In genomic region chr21:46285206-46285661, GRCh38 we compare ENCODE assay signal across 8 cellular contexts. TPM values are rescaled to one million over a fixed set of nuclear protein-coding genes. Genes with fewer than 3 reads are reported as not detected.
DNase-seq lines count a peak whose midpoint lies in the region; ATAC-seq and TF ChIP-seq lines count a peak whose summit lies in the region.

Gene MCM3AP (minus strand): TSS chr21:46285611. CDS start chr21:46285286, 325 bp downstream.

- TF ChIP-seq POLR2A in esophagus muscularis mucosa (IDR thresholded peaks at IDR 0.05; ENCODE audit: low read depth) = no peak

- peak within 1 kb of the TSS; percentile 84 for H3K27ac Mint-ChIP-seq in neural progenitor cell

- peaks cover 88% of the 10 kb centered on the region for H3K79me2 ChIP-seq in neural progenitor cell (ENCODE audit: low read depth)

- peaks cover 3% of the 10 kb centered on the region for H3K27me3 Mint-ChIP-seq in neural progenitor cell (ENCODE audit: insufficient read depth, low read depth)

- peak within 1 kb of the TSS; percentile 77 for H3K9ac ChIP-seq in neural progenitor cell

- peaks cover 30% of the 10 kb centered on the region for H3F3A ChIP-seq in neural progenitor cell (ENCODE audit: low read depth)

- H3K4me3 Mint-ChIP-seq in neural progenitor cell = peak within 1 kb of the TSS; percentile 94

- peak within 1 kb of the TSS; percentile 95 for H3K4me2 ChIP-seq in neural progenitor cell

- peak within 1 kb of the TSS; percentile 86 for H3K27ac ChIP-seq in SJSA1
- peak within 1 kb of the TSS; percentile 90 to 99 (median 98) for H3K27ac ChIP-seq in esophagus muscularis mucosa (replicated peaks in 1 of 4)
- H3K27ac ChIP-seq in neural progenitor cell = peak within 1 kb of the TSS; percentile 95

- H3K36me3 Mint-ChIP-seq in neural progenitor cell = peaks cover 27% of the 10 kb centered on the region

- H3K4me3 ChIP-seq in SJSA1 = peak within 1 kb of the TSS; percentile 98
- peak within 1 kb of the TSS; percentile 82 to 99 (median 95) for H3K4me3 ChIP-seq in esophagus muscularis mucosa
- H3K4me3 ChIP-seq in neural progenitor cell = peak within 1 kb of the TSS; percentile 93

- no peaks in the 10 kb centered on the region for H3K9me3 ChIP-seq in SJSA1 (replicated peaks)
- H3K9me3 ChIP-seq in esophagus muscularis mucosa = no peaks in the 10 kb centered on the region
- H3K9me3 ChIP-seq in neural progenitor cell (ENCODE audit: low read depth) = no peaks in the 10 kb centered on the region

- TF ChIP-seq EP300 in esophagus muscularis mucosa (IDR thresholded peaks at IDR 0.05) = no peak

- 33% methylated on average over 6 of the region's 6 CpGs for WGBS in esophagus muscularis mucosa

- peak within 1 kb of the TSS; percentile 92 for H2AFZ ChIP-seq in neural progenitor cell (replicated peaks)

- no peak for DNase-seq in Caki2 (ENCODE audit: low read depth)
- DNase-seq in SJSA1 (ENCODE audit: low read depth in 1 of 2, low spot score in 2 of 2) = no peak
- no peak for DNase-seq in esophagus muscularis mucosa (ENCODE audit: extremely low spot score)
- no peak for DNase-seq in neural progenitor cell (ENCODE audit: low spot score)
- no peak for DNase-seq in NCI-H1436 treated with DMSO at 0.1 percent for 48 hours (lab: John Stamatoyannopoulos, UW)
- DNase-seq in islet precursor cell = no peak
- DNase-seq in OCI-M1 (lab: John Stamatoyannopoulos, UW) = no peak

- ATAC-seq in HG03460 (IDR thresholded peaks at IDR 0.05; ENCODE audit: unreplicated experiment) = no peak

- H3K36me3 ChIP-seq in SJSA1 = peaks cover 61% of the 10 kb centered on the region
- H3K36me3 ChIP-seq in esophagus muscularis mucosa = peaks cover 14 to 44% (median 25%) of the 10 kb centered on the region in 4 donors
- peaks cover 3% of the 10 kb centered on the region for H3K36me3 ChIP-seq in neural progenitor cell

- in situ Hi-C loops in Caki2 (cut with HindIII; ENCODE audit: low pct_unique_long_range_greater_than_20kb, low sequenced_read_pairs) = no loop called here

- TF ChIP-seq CTCF in esophagus muscularis mucosa (IDR thresholded peaks at IDR 0.05) (no peak), neural progenitor cell (IDR thresholded peaks at IDR 0.05) (no peak)

- H3K4me1 ChIP-seq in SJSA1 (replicated peaks) (peaks cover 26% of the 10 kb centered on the region), esophagus muscularis mucosa (peaks cover 40 to 67% (median 61%) of the 10 kb centered on the region in 4 donors), neural progenitor cell (peaks cover 22% of the 10 kb centered on the region)

- H3K4me1 Mint-ChIP-seq in neural progenitor cell = peaks cover 39% of the 10 kb centered on the region

- H3K27me3 ChIP-seq in SJSA1 (replicated peaks) = no peaks in the 10 kb centered on the region
- no peaks in the 10 kb centered on the region for H3K27me3 ChIP-seq in esophagus muscularis mucosa
- no peaks in the 10 kb centered on the region for H3K27me3 ChIP-seq in neural progenitor cell

- H4K20me1 ChIP-seq in neural progenitor cell (ENCODE audit: low read depth) = peaks cover 26% of the 10 kb centered on the region

- intact Hi-C loops in esophagus muscularis mucosa (cut with DNase I) = loop anchor here (2.0 kb wide), 1 partner anchor 40 kb away; the partner anchor contains the start of gene PCNT

- H3K9me3 Mint-ChIP-seq in neural progenitor cell = peaks cover 3% of the 10 kb centered on the region

RNA-seq across cellular contexts. Expression of gene MCM3AP, which starts in this region (rescaled TPM):
- 58.8 and 76.2 TPM in 2 replicates for total RNA-seq in Caki2 (2014; rRNA removed; shearing (Covaris generic); ENCODE audit: low replicate concordance)
- 80.9 and 88.7 TPM in 2 replicates for total RNA-seq in SJSA1 (2014; rRNA removed; shearing (Covaris generic))
- 10 to 100 TPM; 58.6 to 89.2 (median 81.9) TPM for total RNA-seq in esophagus muscularis mucosa
- 72.4 and 101 TPM in 2 replicates for total RNA-seq in neural progenitor cell (ENCODE audit: low replicate concordance)
